Comparison of ENCODE assay signal across 1 cellular context in genomic region chrX:12955882-12956703, GRCh38.
TF ChIP-seq lines count a peak whose summit lies in the region.

No MANE protein-coding gene starts in this region.

TF ChIP-seq in K562, 482 proteins besides CTCF, POLR2A, EP300 and RAD21 (continued from another document and continues in another):
- TF ChIP-seq CHD7 (IDR thresholded peaks at IDR 0.05; ENCODE audit: low read depth, low read length) = no peak
- TF ChIP-seq PKNOX1 (IDR thresholded peaks at IDR 0.05) = no peak
- peak; percentile 66 for TF ChIP-seq RBBP5 (IDR thresholded peaks at IDR 0.05; ENCODE audit: borderline replicate concordance, insufficient read depth, low read length, poor library complexity, severe bottlenecking)
- TF ChIP-seq E2F1 (CRISPR knock-in tag; IDR thresholded peaks at IDR 0.05) = no peak
- TF ChIP-seq ZBTB40 (IDR thresholded peaks at IDR 0.05) = no peak
- no peak for TF ChIP-seq ZBTB40 (CRISPR knock-in tag; IDR thresholded peaks at IDR 0.05)
- TF ChIP-seq HES1 (IDR thresholded peaks at IDR 0.05; ENCODE audit: low read depth) = no peak
- peak; percentile 70 for TF ChIP-seq ZNF79 (CRISPR knock-in tag; IDR thresholded peaks at IDR 0.05; ENCODE audit: low read depth)
- TF ChIP-seq HMG20B (CRISPR knock-in tag; IDR thresholded peaks at IDR 0.05) = no peak
- no peak for TF ChIP-seq HBP1 (CRISPR knock-in tag; IDR thresholded peaks at IDR 0.05)
- no peak for TF ChIP-seq ZNF347 (CRISPR knock-in tag; IDR thresholded peaks at IDR 0.05; ENCODE audit: low read depth)
- TF ChIP-seq TOE1 (IDR thresholded peaks at IDR 0.05; ENCODE audit: borderline replicate concordance) = no peak
- TF ChIP-seq TOE1 (CRISPR knock-in tag; IDR thresholded peaks at IDR 0.05; ENCODE audit: borderline replicate concordance, low read depth) = no peak
- peak; percentile 51 for TF ChIP-seq GMEB1 (CRISPR knock-in tag; IDR thresholded peaks at IDR 0.05)
- TF ChIP-seq SRSF1 (IDR thresholded peaks at IDR 0.05; ENCODE audit: low read depth, low read length) = no peak
- peak; percentile 74; the same call in 1 of the 2 replicates for TF ChIP-seq ERF (CRISPR knock-in tag; IDR thresholded peaks at IDR 0.05)
- no peak for TF ChIP-seq CBX1 (IDR thresholded peaks at IDR 0.05; ENCODE audit: low read depth)
- peak; percentile 56 for TF ChIP-seq KDM5B (IDR thresholded peaks at IDR 0.05; ENCODE audit: insufficient replicate concordance, low read depth, low read length)
- peak; percentile 28; the same call in 1 of the 2 replicates for TF ChIP-seq ARID1B (IDR thresholded peaks at IDR 0.05)
- TF ChIP-seq NCOR1 (IDR thresholded peaks at IDR 0.05) = no peak
- TF ChIP-seq ZBTB34 (CRISPR knock-in tag; IDR thresholded peaks at IDR 0.05) = no peak; the same call in 1 of the 2 replicates
- no peak for TF ChIP-seq XRCC4 (IDR thresholded peaks at IDR 0.05; ENCODE audit: extremely low read depth, insufficient read depth, insufficient read length)
- peak; percentile 71 for TF ChIP-seq BRD9 (IDR thresholded peaks at IDR 0.05; ENCODE audit: low read depth, partially characterized antibody)
